Comparison of ENCODE assay signal across 9 cellular contexts in the genomic region with DNA sequence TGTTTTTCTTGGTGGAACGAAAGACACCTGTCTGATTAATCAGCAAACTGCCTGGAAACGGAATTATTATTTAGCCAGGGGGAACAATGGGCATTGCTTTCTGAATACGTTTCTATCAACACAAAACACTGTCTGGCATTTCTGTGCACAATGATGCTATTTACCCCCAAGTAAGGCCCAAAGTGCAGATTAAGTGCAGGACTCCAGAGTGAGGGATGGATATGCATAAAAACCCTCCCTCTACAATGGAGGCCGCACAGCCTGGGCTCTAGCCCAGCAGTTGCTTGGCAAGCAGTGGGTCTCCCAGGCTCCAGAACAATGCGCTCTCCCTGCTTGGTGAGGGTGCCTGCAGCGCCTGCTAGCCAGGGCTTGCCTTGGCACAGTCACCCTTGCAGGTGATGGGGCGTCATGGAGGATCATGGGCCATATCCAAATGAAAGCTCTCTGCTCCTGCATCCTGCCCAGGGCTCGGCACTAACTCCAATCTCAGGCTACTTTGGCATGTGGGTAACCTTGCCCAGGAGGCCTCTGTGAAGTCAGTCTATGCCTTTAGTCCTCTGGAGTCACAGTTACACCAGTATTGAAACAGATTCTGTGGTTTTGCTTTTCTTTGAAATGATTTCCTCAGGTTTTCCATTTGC. TPM values are rescaled to one million over a fixed set of nuclear protein-coding genes. Genes with fewer than 3 reads are reported as not detected.
DNase-seq lines count a peak whose midpoint lies in the region; ATAC-seq and FAIRE-seq lines count a peak whose summit lies in the region.
"Had no signal": no experiment of that assay in that cellular context is flagged by ENCODE, and none has a peak within 500 bp of the region (broad histone marks: within the 10 kb centered on the region; RNA-seq: fewer than 3 reads in every experiment).

No MANE protein-coding gene starts in this region.

- DNase-seq in GM18507 (ENCODE audit: extremely low spot score, insufficient read length, low read depth) = no peak
- DNase-seq in activated CD4-positive, alpha-beta T cell treated with anti-CD3 and anti-CD28 coated beads, Interleukin-2, amount 50 U/mL, for 48 hours = peak; percentile 51 to 67
- DNase-seq in renal cortical epithelial cell (ENCODE audit: low read depth) = peak; percentile 39
- DNase-seq in HuH-7 (ENCODE audit: low spot score) = no peak

- FAIRE-seq in GM18507 (lab: Jason Lieb, UNC) = peak; percentile 54

- ATAC-seq in esophagus mucosa (peak; percentile 89), GM19463 (IDR thresholded peaks at IDR 0.05; ENCODE audit: unreplicated experiment) (no peak), GM18517 (IDR thresholded peaks at IDR 0.05; ENCODE audit: unreplicated experiment) (no peak), GM18502 (IDR thresholded peaks at IDR 0.05; ENCODE audit: poor library complexity, unreplicated experiment) (no peak)

RNA-seq across cellular contexts. Expression of gene SPATA24, which starts 11.5 kb away (rescaled TPM):
- 3.7 TPM for total RNA-seq in esophagus mucosa
- 6.6 and 6.9 TPM in 2 replicates for total RNA-seq in renal cortical epithelial cell

RNA-seq across cellular contexts. Expression of gene PROB1, which starts 20.4 kb away (rescaled TPM):
- total RNA-seq in esophagus mucosa (1.9 TPM), renal cortical epithelial cell (0.52 and 2.8 TPM in 2 replicates)

RNA-seq across cellular contexts. Expression of gene DNAJC18, which starts 24.0 kb away (rescaled TPM):
- total RNA-seq in esophagus mucosa = 2.2 TPM
- total RNA-seq in renal cortical epithelial cell = 6.3 and 11.1 TPM in 2 replicates

RNA-seq across cellular contexts. Expression of gene MZB1, which starts 25.6 kb away (rescaled TPM):
- total RNA-seq in esophagus mucosa (3.3 TPM), renal cortical epithelial cell (not detected in 2 replicates)
- total RNA-seq: epithelial cell of proximal tubule had no signal

RNA-seq across cellular contexts. Expression of gene SLC23A1, which starts 32.2 kb away (rescaled TPM):
- total RNA-seq in esophagus mucosa (0.28 TPM), renal cortical epithelial cell (1.4 and 3.0 TPM in 2 replicates)
- total RNA-seq: epithelial cell of proximal tubule had no signal

Comparison
In these comparisons a context has a peak if more than half of its experiments do, and no peak if none do; other contexts are left out.
1. DNase-seq: peak in activated CD4-positive, alpha-beta T cell treated with anti-CD3 and anti-CD28 coated beads, Interleukin-2, amount 50 U/mL, for 48 hours (2 of 2) and renal cortical epithelial cell (single experiment); none in GM18507 (single experiment) and HuH-7 (single experiment).